ENCODE assay signal across 24 cellular contexts in the genomic region with DNA sequence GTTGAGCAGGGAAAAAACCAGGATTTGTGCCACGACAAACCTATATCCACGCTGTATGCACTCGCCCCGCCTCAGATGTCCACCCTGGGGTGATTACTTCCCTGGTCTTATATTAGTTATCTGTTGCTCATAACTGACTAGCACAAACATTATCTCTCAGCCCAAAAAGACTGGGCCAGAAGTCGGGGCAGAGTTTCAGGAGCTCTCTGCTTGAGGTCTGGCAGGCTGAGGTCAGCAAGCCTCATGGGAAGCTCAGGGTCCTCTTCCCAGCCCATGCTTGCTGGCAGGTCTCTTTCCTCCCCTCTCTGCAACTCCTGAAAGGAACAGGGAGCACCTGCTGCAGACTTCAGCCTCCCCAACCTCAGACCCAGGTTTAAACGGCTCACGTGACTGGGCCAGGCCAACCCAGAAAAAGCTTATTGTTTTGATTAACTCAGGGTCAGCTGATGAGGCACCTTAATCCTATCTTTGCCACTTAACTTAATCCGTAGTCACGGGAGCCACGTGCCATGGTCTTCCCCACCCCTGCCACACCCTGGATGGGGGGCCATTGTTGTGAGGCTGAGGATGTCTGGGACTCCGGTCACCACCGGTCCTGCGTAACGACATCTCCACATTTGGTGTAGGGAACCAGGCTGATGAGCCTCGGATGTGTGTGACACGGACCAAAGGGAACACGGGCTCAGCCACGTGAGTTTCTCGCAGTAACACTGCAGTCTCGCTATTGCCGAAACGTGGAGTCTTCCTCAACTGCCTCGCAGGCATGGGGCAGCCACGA.
A peak's percentile ranks its signal among the peaks of the same experiment; 100 is the strongest.
DNase-seq lines count a peak whose midpoint lies in the region; ATAC-seq, FAIRE-seq and TF ChIP-seq lines count a peak whose summit lies in the region.
"Had no signal": no experiment of that assay in that cellular context is flagged by ENCODE, and none has a peak within 500 bp of the region (broad histone marks: within the 10 kb centered on the region; RNA-seq: fewer than 3 reads in every experiment).

No MANE protein-coding gene starts in this region.

- peak; percentile 31 for FAIRE-seq in HTR-8/SVneo (lab: Jason Lieb, UNC)

- no peak overlapping the region for H3K27ac Mint-ChIP-seq in activated CD4-positive, alpha-beta T cell treated with anti-CD3 and anti-CD28 coated beads, Interleukin-2, amount 10 ng/mL, durations not matched to agents 24 days and 14 days
- H3K27ac Mint-ChIP-seq in activated CD4-positive, alpha-beta T cell treated with anti-CD3 and anti-CD28 coated beads, Interleukin-2, amount 10 ng/mL, durations not matched to agents 7 days and 5 days: no peak overlapping the region
- H3K27ac Mint-ChIP-seq: CD4-positive, CD25-positive, alpha-beta regulatory T cell; GM23338 had no signal

- peak; percentile 37 for DNase-seq in activated CD4-positive, alpha-beta T cell treated with anti-CD3 and anti-CD28 coated beads, Interleukin-2, amount 10 ng/mL, durations not matched to agents 24 days and 14 days
- DNase-seq in activated CD4-positive, alpha-beta T cell treated with anti-CD3 and anti-CD28 coated beads, Interleukin-2, amount 10 ng/mL, durations not matched to agents 7 days and 5 days: no peak
- DNase-seq in HTR-8/SVneo (ENCODE audit: insufficient read length, low spot score): no peak
- DNase-seq in islet precursor cell: peak; percentile 35
- DNase-seq in prostate gland (ENCODE audit: low spot score): peak; percentile 3
- no peak for DNase-seq in right atrium auricular region (ENCODE audit: low spot score)
- DNase-seq: 8988T; CD4-positive, CD25-positive, alpha-beta regulatory T cell; DMS153; HCEC 1CT; Karpas-422; NCI-H1092 treated with DMSO at 0.1 percent for 48 hours; NCI-H146; NCI-H2029; NCI-H446; NCI-H524 treated with DMSO at 0.1 percent for 48 hours; NCI-H774; RPMI8226; SHP77 treated with DMSO at 0.1 percent for 48 hours had no signal

- intact Hi-C loops in activated CD4-positive, alpha-beta T cell treated with anti-CD3 and anti-CD28 coated beads, Interleukin-2, amount 10 ng/mL, durations not matched to agents 24 days and 14 days (cut with micrococcal nuclease): no loop called here
- intact Hi-C loops in prostate gland (cut with DNase I): no loop called here

- H3K27ac ChIP-seq in prostate gland (no peak overlapping the region), right atrium auricular region (peak overlapping the region in 1 of 2 donors; percentile 31)
- H3K27ac ChIP-seq: BLaER1, HL-60 had no signal

- CTCF ChIA-PET in activated CD4-positive, alpha-beta T cell treated with anti-CD3 and anti-CD28 coated beads, Interleukin-2, amount 10 ng/mL, durations not matched to agents 7 days and 5 days (lab: Charles Lee): no interaction called here

- POLR2A ChIA-PET in activated CD4-positive, alpha-beta T cell treated with anti-CD3 and anti-CD28 coated beads, Interleukin-2, amount 10 ng/mL, durations not matched to agents 7 days and 5 days (lab: Charles Lee): no interaction called here

- H3K36me3 Mint-ChIP-seq in activated CD4-positive, alpha-beta T cell treated with anti-CD3 and anti-CD28 coated beads, Interleukin-2, amount 10 ng/mL, durations not matched to agents 24 days and 14 days (ENCODE audit: low read depth): no peaks in the 10 kb centered on the region
- H3K36me3 Mint-ChIP-seq in activated CD4-positive, alpha-beta T cell treated with anti-CD3 and anti-CD28 coated beads, Interleukin-2, amount 10 ng/mL, durations not matched to agents 7 days and 5 days (ENCODE audit: low read depth): no peaks in the 10 kb centered on the region
- H3K36me3 Mint-ChIP-seq: CD4-positive, CD25-positive, alpha-beta regulatory T cell had no signal

- no peaks in the 10 kb centered on the region for H3K4me1 Mint-ChIP-seq in activated CD4-positive, alpha-beta T cell treated with anti-CD3 and anti-CD28 coated beads, Interleukin-2, amount 10 ng/mL, durations not matched to agents 24 days and 14 days
- no peaks in the 10 kb centered on the region for H3K4me1 Mint-ChIP-seq in activated CD4-positive, alpha-beta T cell treated with anti-CD3 and anti-CD28 coated beads, Interleukin-2, amount 10 ng/mL, durations not matched to agents 7 days and 5 days
- H3K4me1 Mint-ChIP-seq: CD4-positive, CD25-positive, alpha-beta regulatory T cell; GM23338 had no signal

- no peak for TF ChIP-seq POLR2A in prostate gland (IDR thresholded peaks at IDR 0.05)

- H3K9me3 Mint-ChIP-seq in activated CD4-positive, alpha-beta T cell treated with anti-CD3 and anti-CD28 coated beads, Interleukin-2, amount 10 ng/mL, durations not matched to agents 24 days and 14 days: no peaks in the 10 kb centered on the region
- H3K9me3 Mint-ChIP-seq in activated CD4-positive, alpha-beta T cell treated with anti-CD3 and anti-CD28 coated beads, Interleukin-2, amount 10 ng/mL, durations not matched to agents 7 days and 5 days: no peaks in the 10 kb centered on the region
- H3K9me3 Mint-ChIP-seq: GM23338 had no signal

- H3K27me3 Mint-ChIP-seq in activated CD4-positive, alpha-beta T cell treated with anti-CD3 and anti-CD28 coated beads, Interleukin-2, amount 10 ng/mL, durations not matched to agents 24 days and 14 days: no peaks in the 10 kb centered on the region
- no peaks in the 10 kb centered on the region for H3K27me3 Mint-ChIP-seq in activated CD4-positive, alpha-beta T cell treated with anti-CD3 and anti-CD28 coated beads, Interleukin-2, amount 10 ng/mL, durations not matched to agents 7 days and 5 days
- H3K27me3 Mint-ChIP-seq: CD4-positive, CD25-positive, alpha-beta regulatory T cell had no signal

- no peak for ATAC-seq in GM19452 (IDR thresholded peaks at IDR 0.05; ENCODE audit: unreplicated experiment)
- ATAC-seq in HG03139 (IDR thresholded peaks at IDR 0.05; ENCODE audit: unreplicated experiment): no peak
- ATAC-seq: GM23338 had no signal

- H3K36me3 ChIP-seq in prostate gland: no peaks in the 10 kb centered on the region
- no peaks in the 10 kb centered on the region for H3K36me3 ChIP-seq in right atrium auricular region
- H3K36me3 ChIP-seq: BLaER1 had no signal

- no peak for TF ChIP-seq CTCF in prostate gland (IDR thresholded peaks at IDR 0.05)
- TF ChIP-seq CTCF in right atrium auricular region (IDR thresholded peaks at IDR 0.05): no peak

- no peak overlapping the region for H3K4me3 ChIP-seq in prostate gland
- no peak overlapping the region for H3K4me3 ChIP-seq in right atrium auricular region
- H3K4me3 ChIP-seq: BLaER1, GM23338 had no signal

- no peaks in the 10 kb centered on the region for H3K9me3 ChIP-seq in prostate gland
- no peaks in the 10 kb centered on the region for H3K9me3 ChIP-seq in right atrium auricular region
- H3K9me3 ChIP-seq: BLaER1 had no signal

- H3K4me1 ChIP-seq in prostate gland (replicated peaks): no peaks in the 10 kb centered on the region
- H3K4me1 ChIP-seq in right atrium auricular region: peaks cover 0 to 17% of the 10 kb centered on the region in 2 donors

- WGBS in prostate gland: 92% methylated on average over 24 of the region's 24 CpGs

- H3K27me3 ChIP-seq in prostate gland (replicated peaks; ENCODE audit: insufficient read depth): no peaks in the 10 kb centered on the region
- no peaks in the 10 kb centered on the region for H3K27me3 ChIP-seq in right atrium auricular region

- no peak overlapping the region for H3K4me3 Mint-ChIP-seq in activated CD4-positive, alpha-beta T cell treated with anti-CD3 and anti-CD28 coated beads, Interleukin-2, amount 10 ng/mL, durations not matched to agents 24 days and 14 days
- no peak overlapping the region for H3K4me3 Mint-ChIP-seq in activated CD4-positive, alpha-beta T cell treated with anti-CD3 and anti-CD28 coated beads, Interleukin-2, amount 10 ng/mL, durations not matched to agents 7 days and 5 days
- H3K4me3 Mint-ChIP-seq: CD4-positive, CD25-positive, alpha-beta regulatory T cell; GM23338 had no signal

Comparison
In these comparisons a context has a peak if more than half of its experiments do, and no peak if none do; other contexts are left out.
1. DNase-seq: peak in activated CD4-positive, alpha-beta T cell treated with anti-CD3 and anti-CD28 coated beads, Interleukin-2, amount 10 ng/mL, durations not matched to agents 24 days and 14 days (single experiment), islet precursor cell (single experiment) and prostate gland (single experiment); none in activated CD4-positive, alpha-beta T cell treated with anti-CD3 and anti-CD28 coated beads, Interleukin-2, amount 10 ng/mL, durations not matched to agents 7 days and 5 days (single experiment), HTR-8/SVneo (single experiment) and right atrium auricular region (single experiment).